In genomic region chr5:163005949-163006348, GRCh38 we compare ENCODE assay signal across 1 cellular context.
TF ChIP-seq lines count a peak whose summit lies in the region.

No MANE protein-coding gene starts in this region.

TF ChIP-seq in GM23338, 12 proteins besides CTCF, POLR2A, EP300 and RAD21 (continued from another document):
- no peak for TF ChIP-seq POLR2AphosphoS5 (IDR thresholded peaks at IDR 0.05; ENCODE audit: low read depth)
TF ChIP-seq in GM23338: peak in this region for 0.
